1 cellular context compared by ENCODE assay signal in genomic region chr17:30429155-30429554, GRCh38.
TF ChIP-seq lines count a peak whose summit lies in the region.

No MANE protein-coding gene starts in this region.

TF ChIP-seq in SK-N-SH, 30 proteins besides CTCF, POLR2A, EP300 and RAD21:
- TF ChIP-seq RCOR1 (IDR thresholded peaks at IDR 0.05; ENCODE audit: low read length) (no peak), RXRA (IDR thresholded peaks at IDR 0.05; ENCODE audit: borderline replicate concordance, low read depth) (no peak), FOSL2 (IDR thresholded peaks at IDR 0.05; ENCODE audit: borderline replicate concordance, low read depth) (no peak), MEF2A (IDR thresholded peaks at IDR 0.05; ENCODE audit: borderline replicate concordance, low read depth) (peak; percentile 90), TCF12 (IDR thresholded peaks at IDR 0.05) (peak; percentile 63), ELF1 (IDR thresholded peaks at IDR 0.05) (no peak), YY1 (IDR thresholded peaks at IDR 0.05; ENCODE audit: low read depth) (no peak), MXI1 (IDR thresholded peaks at IDR 0.05; ENCODE audit: low read depth, low read length) (no peak), PBX3 (IDR thresholded peaks at IDR 0.05) (peak; percentile 54), RFX5 (IDR thresholded peaks at IDR 0.05; ENCODE audit: low read length) (no peak), JUND (IDR thresholded peaks at IDR 0.05) (0 out of 2 replicates have a peak, but pooled peaks have one; percentile 3), GATA2 (CRISPR knock-in tag; IDR thresholded peaks at IDR 0.05) (no peak), SMC3 (IDR thresholded peaks at IDR 0.05; ENCODE audit: low read depth, low read length) (no peak), POLR2AphosphoS5 (IDR thresholded peaks at IDR 0.05; ENCODE audit: low read depth, low read length) (no peak), FOXM1 (IDR thresholded peaks at IDR 0.05; ENCODE audit: low read depth) (no peak), REST (IDR thresholded peaks at IDR 0.05; ENCODE audit: low read depth, low read length) (no peak), EZH2phosphoT487 (IDR thresholded peaks at IDR 0.05; ENCODE audit: borderline replicate concordance, low read depth) (no peak), CHD2 (IDR thresholded peaks at IDR 0.05; ENCODE audit: low read length, partially characterized antibody) (no peak)
- TF ChIP-seq, protein P1, sequence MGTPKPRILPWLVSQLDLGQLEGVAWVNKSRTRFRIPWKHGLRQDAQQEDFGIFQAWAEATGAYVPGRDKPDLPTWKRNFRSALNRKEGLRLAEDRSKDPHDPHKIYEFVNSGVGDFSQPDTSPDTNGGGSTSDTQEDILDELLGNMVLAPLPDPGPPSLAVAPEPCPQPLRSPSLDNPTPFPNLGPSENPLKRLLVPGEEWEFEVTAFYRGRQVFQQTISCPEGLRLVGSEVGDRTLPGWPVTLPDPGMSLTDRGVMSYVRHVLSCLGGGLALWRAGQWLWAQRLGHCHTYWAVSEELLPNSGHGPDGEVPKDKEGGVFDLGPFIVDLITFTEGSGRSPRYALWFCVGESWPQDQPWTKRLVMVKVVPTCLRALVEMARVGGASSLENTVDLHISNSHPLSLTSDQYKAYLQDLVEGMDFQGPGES (IDR thresholded peaks at IDR 0.05; ENCODE audit: low read depth, low read length), result no peak
- TF ChIP-seq, protein P2, sequence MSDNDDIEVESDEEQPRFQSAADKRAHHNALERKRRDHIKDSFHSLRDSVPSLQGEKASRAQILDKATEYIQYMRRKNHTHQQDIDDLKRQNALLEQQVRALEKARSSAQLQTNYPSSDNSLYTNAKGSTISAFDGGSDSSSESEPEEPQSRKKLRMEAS (IDR thresholded peaks at IDR 0.05; ENCODE audit: low read depth), result no peak
